Comparison of ENCODE assay signal across 1 cellular context in the genomic region with DNA sequence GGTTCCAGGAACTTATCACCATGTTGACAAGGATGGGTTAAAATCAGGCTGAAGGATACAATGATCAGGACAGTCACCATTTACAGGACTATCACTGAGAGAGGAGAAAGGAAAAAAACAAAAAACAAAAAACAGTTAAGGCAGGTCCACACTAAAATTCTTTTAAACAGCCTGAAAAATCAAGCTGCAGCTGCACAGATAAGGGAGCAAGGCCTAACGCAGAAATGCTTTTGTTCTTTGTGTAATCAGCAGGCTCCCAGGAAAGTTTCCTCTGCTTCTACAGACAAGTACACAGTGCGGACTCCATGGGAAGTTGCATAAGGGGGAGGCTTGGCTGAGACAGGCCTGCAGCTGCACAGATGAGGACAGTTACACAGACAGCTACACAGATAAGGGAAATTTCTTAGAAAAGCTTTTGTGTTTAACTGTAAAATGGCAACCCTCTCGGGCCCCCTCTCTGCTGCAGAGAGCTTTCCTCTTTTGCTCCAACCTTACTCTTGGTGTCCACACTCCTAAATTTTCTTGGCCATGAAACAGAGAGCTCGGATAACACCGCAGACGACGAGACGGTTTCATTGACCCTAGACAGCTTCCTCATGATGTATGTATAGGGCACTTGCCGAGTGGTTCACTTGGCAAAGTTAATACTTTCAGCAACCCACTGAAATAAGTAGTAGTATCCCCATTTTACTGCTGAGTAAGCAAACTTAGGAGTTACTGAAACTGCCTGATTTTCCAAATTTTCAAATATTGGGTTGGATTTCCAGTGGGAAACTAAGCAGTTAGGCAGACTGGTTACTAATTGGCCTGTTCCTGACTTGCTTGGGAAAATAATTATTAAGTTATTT.
TF ChIP-seq lines count a peak whose summit lies in the region.

No MANE protein-coding gene starts in this region.

TF ChIP-seq in HepG2, 621 proteins besides CTCF, POLR2A, EP300 and RAD21 (continued from another document and continues in another):
- TF ChIP-seq, protein P1, sequence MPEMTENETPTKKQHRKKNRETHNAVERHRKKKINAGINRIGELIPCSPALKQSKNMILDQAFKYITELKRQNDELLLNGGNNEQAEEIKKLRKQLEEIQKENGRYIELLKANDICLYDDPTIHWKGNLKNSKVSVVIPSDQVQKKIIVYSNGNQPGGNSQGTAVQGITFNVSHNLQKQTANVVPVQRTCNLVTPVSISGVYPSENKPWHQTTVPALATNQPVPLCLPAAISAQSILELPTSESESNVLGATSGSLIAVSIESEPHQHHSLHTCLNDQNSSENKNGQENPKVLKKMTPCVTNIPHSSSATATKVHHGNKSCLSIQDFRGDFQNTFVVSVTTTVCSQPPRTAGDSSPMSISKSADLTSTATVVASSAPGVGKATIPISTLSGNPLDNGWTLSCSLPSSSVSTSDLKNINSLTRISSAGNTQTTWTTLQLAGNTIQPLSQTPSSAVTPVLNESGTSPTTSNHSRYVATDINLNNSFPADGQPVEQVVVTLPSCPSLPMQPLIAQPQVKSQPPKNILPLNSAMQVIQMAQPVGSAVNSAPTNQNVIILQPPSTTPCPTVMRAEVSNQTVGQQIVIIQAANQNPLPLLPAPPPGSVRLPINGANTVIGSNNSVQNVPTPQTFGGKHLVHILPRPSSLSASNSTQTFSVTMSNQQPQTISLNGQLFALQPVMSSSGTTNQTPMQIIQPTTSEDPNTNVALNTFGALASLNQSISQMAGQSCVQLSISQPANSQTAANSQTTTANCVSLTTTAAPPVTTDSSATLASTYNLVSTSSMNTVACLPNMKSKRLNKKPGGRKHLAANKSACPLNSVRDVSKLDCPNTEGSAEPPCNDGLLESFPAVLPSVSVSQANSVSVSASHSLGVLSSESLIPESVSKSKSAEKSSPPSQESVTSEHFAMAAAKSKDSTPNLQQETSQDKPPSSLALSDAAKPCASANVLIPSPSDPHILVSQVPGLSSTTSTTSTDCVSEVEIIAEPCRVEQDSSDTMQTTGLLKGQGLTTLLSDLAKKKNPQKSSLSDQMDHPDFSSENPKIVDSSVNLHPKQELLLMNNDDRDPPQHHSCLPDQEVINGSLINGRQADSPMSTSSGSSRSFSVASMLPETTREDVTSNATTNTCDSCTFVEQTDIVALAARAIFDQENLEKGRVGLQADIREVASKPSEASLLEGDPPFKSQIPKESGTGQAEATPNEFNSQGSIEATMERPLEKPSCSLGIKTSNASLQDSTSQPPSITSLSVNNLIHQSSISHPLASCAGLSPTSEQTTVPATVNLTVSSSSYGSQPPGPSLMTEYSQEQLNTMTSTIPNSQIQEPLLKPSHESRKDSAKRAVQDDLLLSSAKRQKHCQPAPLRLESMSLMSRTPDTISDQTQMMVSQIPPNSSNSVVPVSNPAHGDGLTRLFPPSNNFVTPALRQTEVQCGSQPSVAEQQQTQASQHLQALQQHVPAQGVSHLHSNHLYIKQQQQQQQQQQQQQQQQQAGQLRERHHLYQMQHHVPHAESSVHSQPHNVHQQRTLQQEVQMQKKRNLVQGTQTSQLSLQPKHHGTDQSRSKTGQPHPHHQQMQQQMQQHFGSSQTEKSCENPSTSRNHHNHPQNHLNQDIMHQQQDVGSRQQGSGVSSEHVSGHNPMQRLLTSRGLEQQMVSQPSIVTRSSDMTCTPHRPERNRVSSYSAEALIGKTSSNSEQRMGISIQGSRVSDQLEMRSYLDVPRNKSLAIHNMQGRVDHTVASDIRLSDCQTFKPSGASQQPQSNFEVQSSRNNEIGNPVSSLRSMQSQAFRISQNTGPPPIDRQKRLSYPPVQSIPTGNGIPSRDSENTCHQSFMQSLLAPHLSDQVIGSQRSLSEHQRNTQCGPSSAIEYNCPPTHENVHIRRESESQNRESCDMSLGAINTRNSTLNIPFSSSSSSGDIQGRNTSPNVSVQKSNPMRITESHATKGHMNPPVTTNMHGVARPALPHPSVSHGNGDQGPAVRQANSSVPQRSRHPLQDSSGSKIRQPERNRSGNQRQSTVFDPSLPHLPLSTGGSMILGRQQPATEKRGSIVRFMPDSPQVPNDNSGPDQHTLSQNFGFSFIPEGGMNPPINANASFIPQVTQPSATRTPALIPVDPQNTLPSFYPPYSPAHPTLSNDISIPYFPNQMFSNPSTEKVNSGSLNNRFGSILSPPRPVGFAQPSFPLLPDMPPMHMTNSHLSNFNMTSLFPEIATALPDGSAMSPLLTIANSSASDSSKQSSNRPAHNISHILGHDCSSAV (CRISPR knock-in tag; IDR thresholded peaks at IDR 0.05; ENCODE audit: borderline replicate concordance): no peak
- TF ChIP-seq ZNF562 (CRISPR knock-in tag; IDR thresholded peaks at IDR 0.05; ENCODE audit: borderline replicate concordance): no peak
- no peak for TF ChIP-seq JUNB (CRISPR knock-in tag; IDR thresholded peaks at IDR 0.05; ENCODE audit: borderline replicate concordance)
- TF ChIP-seq ZNF382 (CRISPR knock-in tag; IDR thresholded peaks at IDR 0.05; ENCODE audit: borderline replicate concordance): no peak
- no peak for TF ChIP-seq ONECUT2 (CRISPR knock-in tag; IDR thresholded peaks at IDR 0.05)
- TF ChIP-seq PITX1 (CRISPR knock-in tag; IDR thresholded peaks at IDR 0.05): no peak
- TF ChIP-seq ZNF232 (CRISPR knock-in tag; IDR thresholded peaks at IDR 0.05; ENCODE audit: borderline replicate concordance): no peak
- TF ChIP-seq SNRNP70 (IDR thresholded peaks at IDR 0.05; ENCODE audit: low read depth, low read length): no peak
- TF ChIP-seq, protein P2, sequence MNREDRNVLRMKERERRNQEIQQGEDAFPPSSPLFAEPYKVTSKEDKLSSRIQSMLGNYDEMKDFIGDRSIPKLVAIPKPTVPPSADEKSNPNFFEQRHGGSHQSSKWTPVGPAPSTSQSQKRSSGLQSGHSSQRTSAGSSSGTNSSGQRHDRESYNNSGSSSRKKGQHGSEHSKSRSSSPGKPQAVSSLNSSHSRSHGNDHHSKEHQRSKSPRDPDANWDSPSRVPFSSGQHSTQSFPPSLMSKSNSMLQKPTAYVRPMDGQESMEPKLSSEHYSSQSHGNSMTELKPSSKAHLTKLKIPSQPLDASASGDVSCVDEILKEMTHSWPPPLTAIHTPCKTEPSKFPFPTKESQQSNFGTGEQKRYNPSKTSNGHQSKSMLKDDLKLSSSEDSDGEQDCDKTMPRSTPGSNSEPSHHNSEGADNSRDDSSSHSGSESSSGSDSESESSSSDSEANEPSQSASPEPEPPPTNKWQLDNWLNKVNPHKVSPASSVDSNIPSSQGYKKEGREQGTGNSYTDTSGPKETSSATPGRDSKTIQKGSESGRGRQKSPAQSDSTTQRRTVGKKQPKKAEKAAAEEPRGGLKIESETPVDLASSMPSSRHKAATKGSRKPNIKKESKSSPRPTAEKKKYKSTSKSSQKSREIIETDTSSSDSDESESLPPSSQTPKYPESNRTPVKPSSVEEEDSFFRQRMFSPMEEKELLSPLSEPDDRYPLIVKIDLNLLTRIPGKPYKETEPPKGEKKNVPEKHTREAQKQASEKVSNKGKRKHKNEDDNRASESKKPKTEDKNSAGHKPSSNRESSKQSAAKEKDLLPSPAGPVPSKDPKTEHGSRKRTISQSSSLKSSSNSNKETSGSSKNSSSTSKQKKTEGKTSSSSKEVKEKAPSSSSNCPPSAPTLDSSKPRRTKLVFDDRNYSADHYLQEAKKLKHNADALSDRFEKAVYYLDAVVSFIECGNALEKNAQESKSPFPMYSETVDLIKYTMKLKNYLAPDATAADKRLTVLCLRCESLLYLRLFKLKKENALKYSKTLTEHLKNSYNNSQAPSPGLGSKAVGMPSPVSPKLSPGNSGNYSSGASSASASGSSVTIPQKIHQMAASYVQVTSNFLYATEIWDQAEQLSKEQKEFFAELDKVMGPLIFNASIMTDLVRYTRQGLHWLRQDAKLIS (CRISPR knock-in tag; IDR thresholded peaks at IDR 0.05): no peak
- peak; percentile 92 for TF ChIP-seq CEBPG (CRISPR knock-in tag; IDR thresholded peaks at IDR 0.05)
- peak; percentile 96; the same call in 1 of the 2 replicates for TF ChIP-seq ZNF572 (CRISPR knock-in tag; IDR thresholded peaks at IDR 0.05)
- TF ChIP-seq TRIM24 (CRISPR knock-in tag; IDR thresholded peaks at IDR 0.05): no peak
- TF ChIP-seq ZNF264 (CRISPR knock-in tag; IDR thresholded peaks at IDR 0.05): no peak; the same call in 1 of the 2 replicates
- TF ChIP-seq ZNF558 (CRISPR knock-in tag; IDR thresholded peaks at IDR 0.05; ENCODE audit: borderline replicate concordance): no peak
- no peak for TF ChIP-seq SIN3B (IDR thresholded peaks at IDR 0.05; ENCODE audit: low read length)
- TF ChIP-seq PHF5A (CRISPR knock-in tag; IDR thresholded peaks at IDR 0.05; ENCODE audit: low read depth, unreplicated experiment): no peak
- peak; percentile 37 for TF ChIP-seq HNF4A (CRISPR knock-in tag; IDR thresholded peaks at IDR 0.05)
- TF ChIP-seq ATF7 (IDR thresholded peaks at IDR 0.05): no peak
- no peak for TF ChIP-seq ATF7 (CRISPR knock-in tag; IDR thresholded peaks at IDR 0.05)
- TF ChIP-seq BHLHE40 (IDR thresholded peaks at IDR 0.05; ENCODE audit: low read length): no peak
- TF ChIP-seq ZNF770 (CRISPR knock-in tag; IDR thresholded peaks at IDR 0.05): peak; percentile 57; the same call in 1 of the 2 replicates
- TF ChIP-seq POGZ (CRISPR knock-in tag; IDR thresholded peaks at IDR 0.05): no peak
- TF ChIP-seq SNAPC4 (CRISPR knock-in tag; IDR thresholded peaks at IDR 0.05): no peak
- TF ChIP-seq TBX3 (IDR thresholded peaks at IDR 0.05; ENCODE audit: borderline replicate concordance): no peak
- no peak for TF ChIP-seq CREB3 (CRISPR knock-in tag; IDR thresholded peaks at IDR 0.05)
- TF ChIP-seq MYNN (CRISPR knock-in tag; IDR thresholded peaks at IDR 0.05; ENCODE audit: low read depth): no peak
- no peak for TF ChIP-seq SP140L (CRISPR knock-in tag; IDR thresholded peaks at IDR 0.05; ENCODE audit: borderline replicate concordance)
- no peak for TF ChIP-seq PAX8 (CRISPR knock-in tag; IDR thresholded peaks at IDR 0.05; ENCODE audit: borderline replicate concordance)
- no peak for TF ChIP-seq ZNF224 (CRISPR knock-in tag; IDR thresholded peaks at IDR 0.05)
- TF ChIP-seq FOXC1 (CRISPR knock-in tag; IDR thresholded peaks at IDR 0.05; ENCODE audit: borderline replicate concordance): no peak
- peak; percentile 50 for TF ChIP-seq ASH2L (IDR thresholded peaks at IDR 0.05; ENCODE audit: insufficient read length, low read depth, low read length)
- no peak for TF ChIP-seq ATF7-NPFF (CRISPR knock-in tag; IDR thresholded peaks at IDR 0.05; ENCODE audit: low read depth)
